In genomic region chr12:124336184-124336437, GRCh38 we compare ENCODE assay signal across 39 cellular contexts. TPM values are rescaled to one million over a fixed set of nuclear protein-coding genes. Genes with fewer than 3 reads are reported as not detected.
"Had no signal": no experiment of that assay in that cellular context is flagged by ENCODE, and none has a peak within 500 bp of the region (broad histone marks: within the 10 kb centered on the region; RNA-seq: fewer than 3 reads in every experiment).

No MANE protein-coding gene starts in this region.

- H3K4me3 ChIP-seq: adrenal gland, body of pancreas, breast epithelium had no signal

- H3K27me3 Mint-ChIP-seq: activated B cell treated with CpG ODN at 0.5 μM for 24 hours; activated CD4-positive, alpha-beta memory T cell treated with anti-CD3 and anti-CD28 coated beads for 36 hours; activated CD4-positive, alpha-beta T cell treated with anti-CD3 and anti-CD28 coated beads, Interleukin-2, amount 10 ng/mL, durations not matched to agents 24 days and 14 days; activated CD8-positive, alpha-beta T cell treated with anti-CD3 and anti-CD28 coated beads for 36 hours; activated naive CD8-positive, alpha-beta T cell treated with anti-CD3 and anti-CD28 coated beads for 36 hours; activated T-helper 17 cell treated with anti-CD3 and anti-CD28 coated beads, Interleukin-2, amount 50 U/mL, for 72 hours had no signal

- H3K27ac Mint-ChIP-seq: activated B cell treated with CpG ODN at 0.5 μM for 24 hours; activated CD4-positive, alpha-beta memory T cell treated with anti-CD3 and anti-CD28 coated beads for 36 hours; activated CD4-positive, alpha-beta T cell treated with anti-CD3 and anti-CD28 coated beads, Interleukin-2, amount 10 ng/mL, durations not matched to agents 24 days and 14 days; activated CD8-positive, alpha-beta T cell treated with anti-CD3 and anti-CD28 coated beads for 36 hours; activated naive CD4-positive, alpha-beta T cell treated with anti-CD3 and anti-CD28 coated beads for 36 hours; activated T-cell treated with anti-CD3 and anti-CD28 coated beads, Interleukin-2, amount 50 U/mL, for 72 hours; activated T-helper 17 cell treated with anti-CD3 and anti-CD28 coated beads, Interleukin-2, amount 50 U/mL, for 72 hours; T-helper 1 cell treated with Interleukin-12 subunit alpha and Interleukin-12 subunit beta and Interleukin-4 antibody, amounts not matched to agents 30 μg/mL and 1 μg/mL, for 36 hours; T-helper 2 cell treated with Interferon-gamma antibody and Interleukin-4, amounts not matched to agents 5 μg/mL and 100 μg/mL, for 36 hours had no signal

- DNase-seq: activated B cell treated with CpG ODN at 0.5 μM for 24 hours; activated CD4-positive, alpha-beta memory T cell treated with anti-CD3 and anti-CD28 coated beads for 36 hours; activated CD4-positive, alpha-beta T cell treated with anti-CD3 and anti-CD28 coated beads for 4 hours; activated CD4-positive, alpha-beta T cell treated with anti-CD3 and anti-CD28 coated beads, Interleukin-2, amount 10 ng/mL, durations not matched to agents 24 days and 14 days; activated CD4-positive, alpha-beta T cell treated with anti-CD3 and anti-CD28 coated beads, Interleukin-2, amount 50 U/mL, for 1 hour; activated CD4-positive, alpha-beta T cell treated with anti-CD3 and anti-CD28 coated beads, Interleukin-2, amount 50 U/mL, for 4 hours; activated CD4-positive, CD25-positive, alpha-beta regulatory T cell treated with anti-CD3 and anti-CD28 coated beads, Interleukin-2, amount 50 U/mL, for 72 hours; activated CD8-positive, alpha-beta memory T cell treated with anti-CD3 and anti-CD28 coated beads, Interleukin-2, amount 50 U/mL, for 4 hours; activated CD8-positive, alpha-beta T cell treated with anti-CD3 and anti-CD28 coated beads for 36 hours; activated effector memory CD4-positive, alpha-beta T cell treated with anti-CD3 and anti-CD28 coated beads, Interleukin-2, amount 50 U/mL, for 16 hours; activated gamma-delta T cell treated with Interleukin-2 at 50 U/mL for 16 hours; activated naive CD4-positive, alpha-beta T cell; activated naive CD4-positive, alpha-beta T cell treated with anti-CD3 and anti-CD28 coated beads for 36 hours; activated naive CD4-positive, alpha-beta T cell treated with anti-CD3 and anti-CD28 coated beads, Interleukin-2, amount 50 U/mL, for 16 hours; activated naive CD8-positive, alpha-beta T cell treated with anti-CD3 and anti-CD28 coated beads for 36 hours; activated T-cell treated with anti-CD3 and anti-CD28 coated beads for 4 hours; activated T-cell treated with anti-CD3 and anti-CD28 coated beads, Interleukin-2, amount 50 U/mL, for 1 hour; activated T-cell treated with anti-CD3 and anti-CD28 coated beads, Interleukin-2, amount 50 U/mL, for 4 hours; activated T-cell treated with anti-CD3 and anti-CD28 coated beads, Interleukin-2, amount 50 U/mL, for 72 hours; adrenal gland; amniotic stem cell; aorta; body of pancreas; brain microvascular endothelial cell; central memory CD4-positive, alpha-beta T cell; T-helper 1 cell; T-helper 2 cell; T-helper 9 cell had no signal

- H3K9me3 ChIP-seq: adrenal gland, body of pancreas, breast epithelium had no signal

- H3K4me1 ChIP-seq: adrenal gland, body of pancreas, breast epithelium had no signal

- H3K27ac ChIP-seq: adrenal gland, brain microvascular endothelial cell, VCaP had no signal

- H3K4me1 Mint-ChIP-seq: activated B cell treated with CpG ODN at 0.5 μM for 24 hours; activated naive CD8-positive, alpha-beta T cell treated with anti-CD3 and anti-CD28 coated beads for 36 hours; activated T-helper 17 cell treated with anti-CD3 and anti-CD28 coated beads, Interleukin-2, amount 50 U/mL, for 72 hours had no signal

- ATAC-seq: activated CD8-positive, alpha-beta T cell treated with anti-CD3 and anti-CD28 coated beads for 36 hours; activated naive CD4-positive, alpha-beta T cell treated with anti-CD3 and anti-CD28 coated beads, Interleukin-2, amount 50 U/mL, for 72 hours; activated T-cell treated with anti-CD3 and anti-CD28 coated beads, Interleukin-2, amount 50 U/mL, for 4 hours; activated T-cell treated with anti-CD3 and anti-CD28 coated beads, Interleukin-2, amount 50 U/mL, for 72 hours; activated T-helper 17 cell treated with anti-CD3 and anti-CD28 coated beads, Interleukin-2, amount 50 U/mL, for 72 hours; body of pancreas had no signal

- H3K9me3 Mint-ChIP-seq: activated B cell treated with CpG ODN at 0.5 μM for 24 hours; activated CD4-positive, alpha-beta memory T cell treated with anti-CD3 and anti-CD28 coated beads for 36 hours; activated CD4-positive, alpha-beta T cell treated with anti-CD3 and anti-CD28 coated beads, Interleukin-2, amount 10 ng/mL, durations not matched to agents 24 days and 14 days; activated CD8-positive, alpha-beta T cell treated with anti-CD3 and anti-CD28 coated beads for 36 hours; activated naive CD4-positive, alpha-beta T cell treated with anti-CD3 and anti-CD28 coated beads for 36 hours; activated naive CD4-positive, alpha-beta T cell treated with anti-CD3 and anti-CD28 coated beads, Interleukin-2, amount 50 U/mL, for 72 hours; activated naive CD8-positive, alpha-beta T cell treated with anti-CD3 and anti-CD28 coated beads for 36 hours; activated T-cell treated with anti-CD3 and anti-CD28 coated beads, Interleukin-2, amount 50 U/mL, for 4 hours; activated T-cell treated with anti-CD3 and anti-CD28 coated beads, Interleukin-2, amount 50 U/mL, for 72 hours; activated T-helper 1 cell treated with anti-CD3 and anti-CD28 coated beads, Interleukin-12 subunit alpha, Interleukin-12 subunit beta, Interleukin-2, Interleukin-4 antibody, amounts not matched to agents 30 ng/mL and 10 ng/mL and 1 ng/mL, durations not matched to agents 14 hours and 24 hours and 36 hours; activated T-helper 17 cell treated with anti-CD3 and anti-CD28 coated beads, Interleukin-2, amount 50 U/mL, for 72 hours; T-helper 1 cell treated with Interleukin-12 subunit alpha and Interleukin-12 subunit beta and Interleukin-4 antibody, amounts not matched to agents 30 μg/mL and 1 μg/mL, for 36 hours; T-helper 2 cell treated with Interferon-gamma antibody and Interleukin-4, amounts not matched to agents 5 μg/mL and 100 μg/mL, for 36 hours had no signal

- H3K4me3 Mint-ChIP-seq: activated B cell treated with CpG ODN at 0.5 μM for 24 hours; activated CD4-positive, alpha-beta memory T cell treated with anti-CD3 and anti-CD28 coated beads for 36 hours; activated CD4-positive, alpha-beta T cell treated with anti-CD3 and anti-CD28 coated beads, Interleukin-2, amount 10 ng/mL, durations not matched to agents 24 days and 14 days; activated CD8-positive, alpha-beta T cell treated with anti-CD3 and anti-CD28 coated beads for 36 hours; activated naive CD4-positive, alpha-beta T cell treated with anti-CD3 and anti-CD28 coated beads for 36 hours; activated naive CD8-positive, alpha-beta T cell treated with anti-CD3 and anti-CD28 coated beads for 36 hours; activated T-cell treated with anti-CD3 and anti-CD28 coated beads, Interleukin-2, amount 50 U/mL, for 4 hours; activated T-cell treated with anti-CD3 and anti-CD28 coated beads, Interleukin-2, amount 50 U/mL, for 72 hours; activated T-helper 1 cell treated with anti-CD3 and anti-CD28 coated beads, Interleukin-12 subunit alpha, Interleukin-12 subunit beta, Interleukin-2, Interleukin-4 antibody, amounts not matched to agents 30 ng/mL and 10 ng/mL and 1 ng/mL, durations not matched to agents 14 hours and 24 hours and 36 hours; activated T-helper 17 cell treated with anti-CD3 and anti-CD28 coated beads, Interleukin-2, amount 50 U/mL, for 72 hours; T-helper 1 cell treated with Interleukin-12 subunit alpha and Interleukin-12 subunit beta and Interleukin-4 antibody, amounts not matched to agents 30 μg/mL and 1 μg/mL, for 36 hours; T-helper 2 cell treated with Interferon-gamma antibody and Interleukin-4, amounts not matched to agents 5 μg/mL and 100 μg/mL, for 36 hours had no signal

- FAIRE-seq: astrocyte, TTC549 had no signal

- H3K27me3 ChIP-seq: adrenal gland, body of pancreas, brain microvascular endothelial cell, breast epithelium had no signal

RNA-seq across cellular contexts. Expression of gene RFLNA, which starts 41.2 kb away (rescaled TPM):
- total RNA-seq: activated B cell treated with CpG ODN at 0.5 μM for 24 hours; activated CD4-positive, alpha-beta memory T cell treated with anti-CD3 and anti-CD28 coated beads for 36 hours; activated CD4-positive, alpha-beta T cell treated with anti-CD3 and anti-CD28 coated beads, Interleukin-2, amount 10 ng/mL, durations not matched to agents 24 days and 14 days; activated CD8-positive, alpha-beta memory T cell treated with anti-CD3 and anti-CD28 coated beads for 36 hours; activated CD8-positive, alpha-beta T cell treated with anti-CD3 and anti-CD28 coated beads for 36 hours; activated naive CD4-positive, alpha-beta T cell treated with anti-CD3 and anti-CD28 coated beads for 36 hours; activated naive CD8-positive, alpha-beta T cell treated with anti-CD3 and anti-CD28 coated beads for 36 hours; activated T-cell treated with anti-CD3 and anti-CD28 coated beads, Interleukin-2, amount 50 U/mL, for 4 hours; activated T-cell treated with anti-CD3 and anti-CD28 coated beads, Interleukin-2, amount 50 U/mL, for 72 hours; activated T-helper 1 cell treated with anti-CD3 and anti-CD28 coated beads, Interleukin-12 subunit alpha, Interleukin-12 subunit beta, Interleukin-2, Interleukin-4 antibody, amounts not matched to agents 30 ng/mL and 10 ng/mL and 1 ng/mL, durations not matched to agents 14 hours and 24 hours and 36 hours; activated T-helper 17 cell treated with anti-CD3 and anti-CD28 coated beads, Interleukin-2, amount 50 U/mL, for 72 hours; cardiac septum had no signal
